ENCODE assay signal across 22 cellular contexts in genomic region chr1:34759472-34760357, GRCh38. TPM values are rescaled to one million over a fixed set of nuclear protein-coding genes. Genes with fewer than 3 reads are reported as not detected.
DNase-seq lines count a peak whose midpoint lies in the region; ATAC-seq and TF ChIP-seq lines count a peak whose summit lies in the region.
"Had no signal": no experiment of that assay in that cellular context is flagged by ENCODE, and none has a peak within 500 bp of the region (broad histone marks: within the 10 kb centered on the region; RNA-seq: fewer than 3 reads in every experiment).

Gene GJB4 (plus strand): TSS chr1:34759740. CDS start chr1:34761255, 1,515 bp downstream.

- H3K27me3 Mint-ChIP-seq in WTC11 (ENCODE audit: low read depth) (peaks cover 3% of the 10 kb centered on the region; the same call in 1 of the 2 replicates), progenitor cell of endocrine pancreas (peaks cover 13% of the 10 kb centered on the region)
- H3K27me3 Mint-ChIP-seq in activated T-cell treated with anti-CD3 and anti-CD28 coated beads, Interleukin-2, amount 50 U/mL, for 72 hours (ENCODE audit: low read depth) = peaks cover 10% of the 10 kb centered on the region

- H3K27ac Mint-ChIP-seq in WTC11 (no peak within 1 kb of the TSS), progenitor cell of endocrine pancreas (no peak within 1 kb of the TSS)
- no peak within 1 kb of the TSS for H3K27ac Mint-ChIP-seq in activated T-cell treated with anti-CD3 and anti-CD28 coated beads, Interleukin-2, amount 50 U/mL, for 72 hours
- H3K27ac Mint-ChIP-seq: T-helper 1 cell treated with Interleukin-12 subunit alpha and Interleukin-12 subunit beta and Interleukin-4 antibody, amounts not matched to agents 30 μg/mL and 1 μg/mL, for 36 hours had no signal

- DNase-seq in WTC11 (ENCODE audit: low spot score) (no peak), iPS-NIHi11 (ENCODE audit: low spot score) (peak; percentile 79), progenitor cell of endocrine pancreas (ENCODE audit: low spot score, unreplicated experiment) (no peak), AG20443 (ENCODE audit: low spot score) (no peak), left cardiac atrium (no peak)
- DNase-seq in activated CD4-positive, alpha-beta T cell treated with anti-CD3 and anti-CD28 coated beads for 1 hour = no peak
- no peak for DNase-seq in activated T-cell treated with anti-CD3 and anti-CD28 coated beads, Interleukin-2, amount 50 U/mL, for 72 hours
- DNase-seq: adrenal gland; BE2C; central memory CD4-positive, alpha-beta T cell; effector CD4-positive, alpha-beta T cell; GM23248; Kasumi-1; left ventricle myocardium superior; NCI-H1694 treated with DMSO at 0.1 percent for 48 hours; NCI-H345; SHP77 treated with DMSO at 0.1 percent for 48 hours; stimulated activated naive CD4-positive, alpha-beta T cell; transverse colon had no signal

- ATAC-seq in WTC11 = peak; percentile 65
- no peak for ATAC-seq in activated T-cell treated with anti-CD3 and anti-CD28 coated beads, Interleukin-2, amount 50 U/mL, for 72 hours (replicated peaks in 1 of 2)
- ATAC-seq in left cardiac atrium = no peak
- ATAC-seq: left ventricle myocardium superior had no signal

- H3K36me3 Mint-ChIP-seq in WTC11 (no peaks in the 10 kb centered on the region; the same call in 1 of the 2 replicates), progenitor cell of endocrine pancreas (ENCODE audit: insufficient read depth) (no peaks in the 10 kb centered on the region)
- no peaks in the 10 kb centered on the region for H3K36me3 Mint-ChIP-seq in activated T-cell treated with anti-CD3 and anti-CD28 coated beads, Interleukin-2, amount 50 U/mL, for 72 hours (ENCODE audit: insufficient read depth in 2 of 2)

- POLR2A ChIA-PET in HEK293 (lab: Yijun Ruan, JAX) = no interaction called here
- POLR2A ChIA-PET in WTC11 (lab: Charles Lee) = no interaction called here

- H3K4me1 Mint-ChIP-seq in WTC11 (peaks cover 26% of the 10 kb centered on the region), progenitor cell of endocrine pancreas (ENCODE audit: low read depth) (peaks cover 7% of the 10 kb centered on the region)
- no peaks in the 10 kb centered on the region for H3K4me1 Mint-ChIP-seq in activated T-cell treated with anti-CD3 and anti-CD28 coated beads, Interleukin-2, amount 50 U/mL, for 72 hours (ENCODE audit: low read depth)

- H3K9me3 ChIP-seq in HEK293 (ENCODE audit: control insufficient read depth, insufficient read depth, low read depth, low read length) = no peaks in the 10 kb centered on the region
- H3K9me3 ChIP-seq: adrenal gland, BE2C, transverse colon had no signal

- H3K36me3 ChIP-seq in HEK293 (ENCODE audit: control insufficient read depth in 2 of 2, insufficient read depth in 1 of 2, low read length in 2 of 2) = no peaks in the 10 kb centered on the region
- H3K36me3 ChIP-seq: adrenal gland, BE2C, transverse colon had no signal

- H3K4me3 Mint-ChIP-seq in WTC11 = no peak within 1 kb of the TSS
- no peak within 1 kb of the TSS for H3K4me3 Mint-ChIP-seq in progenitor cell of endocrine pancreas (ENCODE audit: low read depth)
- H3K4me3 Mint-ChIP-seq in activated T-cell treated with anti-CD3 and anti-CD28 coated beads, Interleukin-2, amount 50 U/mL, for 72 hours = no peak within 1 kb of the TSS
- H3K4me3 Mint-ChIP-seq: T-helper 1 cell treated with Interleukin-12 subunit alpha and Interleukin-12 subunit beta and Interleukin-4 antibody, amounts not matched to agents 30 μg/mL and 1 μg/mL, for 36 hours had no signal

- H3K4me1 ChIP-seq in HEK293 (ENCODE audit: control insufficient read depth, insufficient read depth, low read length) = no peaks in the 10 kb centered on the region
- H3K4me1 ChIP-seq: adrenal gland, BE2C, transverse colon had no signal

- intact Hi-C loops in left cardiac atrium (cut with DNase I) = no loop called here

- H3K9me3 Mint-ChIP-seq in WTC11 (peaks cover 9% of the 10 kb centered on the region; the same call in 1 of the 2 replicates), progenitor cell of endocrine pancreas (ENCODE audit: low read depth) (no peaks in the 10 kb centered on the region)
- H3K9me3 Mint-ChIP-seq in activated T-cell treated with anti-CD3 and anti-CD28 coated beads, Interleukin-2, amount 50 U/mL, for 72 hours = no peaks in the 10 kb centered on the region
- H3K9me3 Mint-ChIP-seq: T-helper 1 cell treated with Interleukin-12 subunit alpha and Interleukin-12 subunit beta and Interleukin-4 antibody, amounts not matched to agents 30 μg/mL and 1 μg/mL, for 36 hours had no signal

- TF ChIP-seq CTCF in HEK293 (tag by site-specific recombination; IDR thresholded peaks at IDR 0.05) (no peak), WTC11 (IDR thresholded peaks at IDR 0.05) (no peak), progenitor cell of endocrine pancreas (IDR thresholded peaks at IDR 0.05; ENCODE audit: unreplicated experiment) (peak; percentile 25)

- CTCF ChIA-PET in HEK293 (lab: Yijun Ruan, JAX) = interaction anchor here (0.6 to 1.9 kb wide), 4 partner anchors 16 to 1446 kb away, joined by 3 to 8 read pairs (median 3); no protein-coding TSS in a partner anchor
- CTCF ChIA-PET in WTC11 (lab: Charles Lee) = interaction anchor here (0.6 to 2.1 kb wide), 4 partner anchors 9 to 93 kb away, joined by 3 to 17 read pairs (median 5); no protein-coding TSS in a partner anchor

- no peak within 1 kb of the TSS for H3K4me3 ChIP-seq in HEK293 (ENCODE audit: low read depth, low read length)
- H3K4me3 ChIP-seq: adrenal gland, GM23248, transverse colon had no signal

- no peak within 1 kb of the TSS for H3K27ac ChIP-seq in HEK293 (ENCODE audit: extremely low read depth, low read depth, low read length)
- H3K27ac ChIP-seq: adrenal gland, GM23248, transverse colon had no signal

TF ChIP-seq in HEK293, 187 proteins besides CTCF, POLR2A, EP300 and RAD21 (continues in another document):
- TF ChIP-seq ZNF449 (tag by site-specific recombination; IDR thresholded peaks at IDR 0.05) = no peak
- TF ChIP-seq TCF7L2 (IDR thresholded peaks at IDR 0.05; ENCODE audit: borderline replicate concordance, low read depth, low read length) = no peak
- peak; percentile 9; the same call in 1 of the 2 replicates for TF ChIP-seq SCRT2 (tag by site-specific recombination; IDR thresholded peaks at IDR 0.05)
- TF ChIP-seq INSM2 (tag by site-specific recombination; IDR thresholded peaks at IDR 0.05) = no peak

TF ChIP-seq in WTC11, 78 proteins besides CTCF, POLR2A, EP300 and RAD21 (continues in another document):
- TF ChIP-seq GRHL2 (CRISPR knock-in tag; IDR thresholded peaks at IDR 0.05; ENCODE audit: insufficient replicate concordance, severe bottlenecking) = no peak
- TF ChIP-seq MYBL2 (CRISPR knock-in tag; IDR thresholded peaks at IDR 0.05) = no peak
- no peak for TF ChIP-seq ZMAT4 (CRISPR knock-in tag; IDR thresholded peaks at IDR 0.05)
- TF ChIP-seq PRRX2 (CRISPR knock-in tag; IDR thresholded peaks at IDR 0.05) = no peak
- no peak for TF ChIP-seq FOXP1 (CRISPR knock-in tag; IDR thresholded peaks at IDR 0.05; ENCODE audit: borderline replicate concordance)
- no peak for TF ChIP-seq MLX (CRISPR knock-in tag; IDR thresholded peaks at IDR 0.05)
- TF ChIP-seq HMGXB4 (CRISPR knock-in tag; IDR thresholded peaks at IDR 0.05) = no peak
- TF ChIP-seq JAZF1 (CRISPR knock-in tag; IDR thresholded peaks at IDR 0.05) = no peak
- no peak for TF ChIP-seq ZNF425 (CRISPR knock-in tag; conservative IDR thresholded peaks at IDR 0.05)
- no peak for TF ChIP-seq NR2C2 (CRISPR knock-in tag; IDR thresholded peaks at IDR 0.05)

RNA-seq across cellular contexts. Expression of gene GJB4, which starts in this region (rescaled TPM):
- total RNA-seq in WTC11 (2021) (0.07 to 0.23 TPM (median 0.09 TPM) in 3 replicates), progenitor cell of endocrine pancreas (not detected in 2 replicates), left cardiac atrium (not detected)
- not detected for total RNA-seq in activated T-cell treated with anti-CD3 and anti-CD28 coated beads, Interleukin-2, amount 50 U/mL, for 72 hours
- total RNA-seq: adrenal gland, GM23248, left ventricle myocardium superior, pulmonary artery endothelial cell had no signal

Comparison
In these comparisons a context has a peak if more than half of its experiments do, and no peak if none do; other contexts are left out.
1. Peak in ATAC-seq in WTC11; RNA of the gene not detected or under 1 TPM.